12 cellular contexts compared by ENCODE assay signal in genomic region chr22:23233084-23233501, GRCh38. TPM values are rescaled to one million over a fixed set of nuclear protein-coding genes. Genes with fewer than 3 reads are reported as not detected.
DNase-seq lines count a peak whose midpoint lies in the region; ATAC-seq and TF ChIP-seq lines count a peak whose summit lies in the region.
"Had no signal": no experiment of that assay in that cellular context is flagged by ENCODE, and none has a peak within 500 bp of the region (broad histone marks: within the 10 kb centered on the region; RNA-seq: fewer than 3 reads in every experiment).

No MANE protein-coding gene starts in this region.

- no peaks in the 10 kb centered on the region for H3K9me2 ChIP-seq in OCI-LY1 (ENCODE audit: low read depth, low read length)

- DNase-seq in EH (ENCODE audit: low read depth) (peak; percentile 19), fibroblast of lung (ENCODE audit: low read depth in 2 of 2) (peak; percentile 31 to 41), superior temporal gyrus (ENCODE audit: extremely low spot score) (no peak), kidney tubule cell (ENCODE audit: low spot score) (no peak)
- DNase-seq: amniotic stem cell, immature natural killer cell, naive B cell, NCI-H446 had no signal

- H3K27me3 ChIP-seq in OCI-LY1 (ENCODE audit: insufficient read depth, low read length) (no peaks in the 10 kb centered on the region), fibroblast of lung (ENCODE audit: control insufficient read depth, insufficient read depth, low read length) (no peaks in the 10 kb centered on the region), neutrophil (no peaks in the 10 kb centered on the region)

- no peak for ATAC-seq in GM19328 (IDR thresholded peaks at IDR 0.05; ENCODE audit: unreplicated experiment)

- H2AFZ ChIP-seq in OCI-LY1 (ENCODE audit: low read length) (no peak overlapping the region), fibroblast of lung (ENCODE audit: low read length) (no peak overlapping the region)

- H3K4me1 ChIP-seq in OCI-LY1 (ENCODE audit: insufficient read depth, low read length, severe bottlenecking): peaks cover 60% of the 10 kb centered on the region
- peaks cover 18% of the 10 kb centered on the region for H3K4me1 ChIP-seq in fibroblast of lung (ENCODE audit: control insufficient read depth, extremely low read depth, insufficient read depth, low read length)
- H3K4me1 ChIP-seq in neutrophil (ENCODE audit: control insufficient read depth in 1 of 2, insufficient read depth in 1 of 2, low read depth in 1 of 2, low read length in 1 of 2): peaks cover 17 to 21% of the 10 kb centered on the region in 2 experiments

- no peak overlapping the region for H3K4me3 ChIP-seq in OCI-LY1 (ENCODE audit: low read depth, low read length, poor library complexity, severe bottlenecking)
- H3K4me3 ChIP-seq in fibroblast of lung (replicated peaks in 1 of 4; ENCODE audit: control extremely low read depth in 1 of 4, insufficient read depth in 1 of 4, low read depth in 3 of 4, low read length in 4 of 4): no peak overlapping the region
- no peak overlapping the region for H3K4me3 ChIP-seq in neutrophil (ENCODE audit: low read depth in 1 of 2, low read length in 1 of 2)

- H3K27ac ChIP-seq in OCI-LY1 (ENCODE audit: low read depth, low read length, poor library complexity, severe bottlenecking) (peak overlapping the region; percentile 46), fibroblast of lung (ENCODE audit: insufficient read depth, low read length) (no peak overlapping the region), neutrophil (peak overlapping the region; percentile 60)
- H3K27ac ChIP-seq: epithelial cell of prostate had no signal

- TF ChIP-seq CTCF in OCI-LY1 (IDR thresholded peaks at IDR 0.05; ENCODE audit: low read length) (no peak), fibroblast of lung (conservative IDR thresholded peaks at IDR 0.05 in 1 of 2, IDR thresholded peaks at IDR 0.05 in 1 of 2; ENCODE audit: low read depth in 1 of 2, low read length in 2 of 2) (peak in 1 of 2 donors; percentile 18), neutrophil (IDR thresholded peaks at IDR 0.05) (no peak)

- H4K20me1 ChIP-seq in OCI-LY1 (ENCODE audit: insufficient read depth, low read length): no peaks in the 10 kb centered on the region
- no peaks in the 10 kb centered on the region for H4K20me1 ChIP-seq in fibroblast of lung (ENCODE audit: control insufficient read depth, extremely low read depth, insufficient read depth, low read length)

- peaks cover 88% of the 10 kb centered on the region for H3K79me2 ChIP-seq in OCI-LY1 (ENCODE audit: insufficient read depth, low read length)
- H3K79me2 ChIP-seq in fibroblast of lung (ENCODE audit: control insufficient read depth, insufficient read depth, low read length): peaks cover 11% of the 10 kb centered on the region

- peaks cover 55% of the 10 kb centered on the region for H3K36me3 ChIP-seq in OCI-LY1 (ENCODE audit: insufficient read depth, low read length)
- no peaks in the 10 kb centered on the region for H3K36me3 ChIP-seq in fibroblast of lung (ENCODE audit: control insufficient read depth, insufficient read depth, low read length)
- no peaks in the 10 kb centered on the region for H3K36me3 ChIP-seq in neutrophil

- H3K4me2 ChIP-seq in OCI-LY1 (ENCODE audit: low read length): no peak overlapping the region; the same call in 1 of the 2 replicates
- H3K4me2 ChIP-seq in fibroblast of lung (ENCODE audit: extremely low read depth, insufficient read depth, low read length): no peak overlapping the region

- H3K9ac ChIP-seq in OCI-LY1 (ENCODE audit: low read length) (no peak overlapping the region), fibroblast of lung (ENCODE audit: insufficient read depth, low read length) (no peak overlapping the region)

- H3F3A ChIP-seq in OCI-LY1 (ENCODE audit: insufficient read depth, low read length): no peaks in the 10 kb centered on the region

- H3K9me3 ChIP-seq in OCI-LY1 (ENCODE audit: low read length): peaks cover 11% of the 10 kb centered on the region
- H3K9me3 ChIP-seq in fibroblast of lung (ENCODE audit: control insufficient read depth, insufficient read depth, low read depth, low read length): no peaks in the 10 kb centered on the region
- H3K9me3 ChIP-seq in neutrophil: no peaks in the 10 kb centered on the region

RNA-seq across cellular contexts. Expression of gene BCR, which starts 52.8 kb away (rescaled TPM):
- 33.4 and 66.6 TPM in 2 replicates for total RNA-seq in fibroblast of lung
- polyA plus RNA-seq in fibroblast of lung: 15.7 and 42.7 TPM in 2 replicates
- polyA plus RNA-seq in fibroblast of lung (2012): 21.1 and 61.8 TPM in 2 replicates
- 157 and 274 TPM in 2 replicates for polyA minus RNA-seq in fibroblast of lung (ENCODE audit: low replicate concordance)

Comparison
In these comparisons a context has a peak if more than half of its experiments do, and no peak if none do; other contexts are left out.
1. DNase-seq: peak in EH (single experiment) and fibroblast of lung (2 of 2); none in superior temporal gyrus (single experiment) and kidney tubule cell (single experiment).